Comparison of ENCODE assay signal across 8 cellular contexts in the genomic region with DNA sequence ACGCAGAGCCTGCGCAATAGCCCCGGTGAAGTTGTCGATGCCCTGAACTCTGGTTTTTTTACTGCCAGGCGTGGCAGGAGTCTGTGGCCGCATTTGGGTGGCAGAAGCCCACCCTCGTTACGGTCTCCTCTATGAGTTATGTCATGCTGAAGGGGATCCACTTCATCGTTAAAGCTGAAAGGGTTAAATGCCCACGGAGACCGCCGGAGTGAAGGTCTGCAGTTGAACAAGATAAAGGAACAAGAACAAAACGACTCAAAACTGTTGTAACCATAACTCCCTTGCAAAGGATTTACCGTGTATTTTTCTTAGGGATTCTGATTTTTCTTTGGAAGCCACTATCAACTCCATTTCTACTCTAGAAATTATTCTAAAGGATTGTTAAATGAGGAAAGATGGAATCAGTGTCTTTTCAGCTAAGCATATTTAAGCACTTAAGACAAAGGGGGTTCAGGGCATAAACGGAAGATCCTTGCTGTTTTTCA. TPM values are rescaled to one million over a fixed set of nuclear protein-coding genes. Genes with fewer than 3 reads are reported as not detected.
A peak's percentile ranks its signal among the peaks of the same experiment; 100 is the strongest.
DNase-seq lines count a peak whose midpoint lies in the region; ATAC-seq and TF ChIP-seq lines count a peak whose summit lies in the region.

No MANE protein-coding gene starts in this region.

- peaks cover 4 to 37% (median 28%) of the 10 kb centered on the region in 4 donors for H3K4me1 ChIP-seq in esophagus muscularis mucosa
- no peaks in the 10 kb centered on the region for H3K4me1 ChIP-seq in psoas muscle

- 1% methylated on average over 15 of the region's 15 CpGs for WGBS in esophagus muscularis mucosa
- 1 to 2% (median 2%) methylated on average over 15 of the region's 15 CpGs for WGBS in psoas muscle, 3 donors

- H3K27ac ChIP-seq in esophagus muscularis mucosa (replicated peaks in 1 of 4) = peak overlapping the region; percentile 97 to 100 (median 98)
- H3K27ac ChIP-seq in psoas muscle = peak overlapping the region; percentile 85

- no peak for TF ChIP-seq EP300 in esophagus muscularis mucosa (IDR thresholded peaks at IDR 0.05)

- H3K27me3 ChIP-seq in GM06990 (replicated peaks; ENCODE audit: control insufficient read depth, insufficient read depth, low read length) (no peaks in the 10 kb centered on the region; the same call in 1 of the 2 replicates), esophagus muscularis mucosa (no peaks in the 10 kb centered on the region), psoas muscle (ENCODE audit: insufficient read depth in 3 of 3, low read length in 2 of 3) (peaks cover 0 to 47% (median 10%) of the 10 kb centered on the region in 3 donors)

- DNase-seq in GM06990 (ENCODE audit: extremely low read depth, insufficient read length) = no peak
- no peak for DNase-seq in esophagus muscularis mucosa (ENCODE audit: extremely low spot score)
- no peak for DNase-seq in psoas muscle
- DNase-seq in AG08395 (ENCODE audit: low spot score) = no peak
- no peak for DNase-seq in SHP77 (lab: John Stamatoyannopoulos, UW)
- DNase-seq in 8988T = no peak
- DNase-seq in SIG-M5 treated with dmso at 0.1 percent for 504 hours (lab: John Stamatoyannopoulos, UW; ENCODE audit: unreplicated experiment) = no peak

- ATAC-seq in psoas muscle = no peak

- H3K36me3 ChIP-seq in GM06990 (ENCODE audit: control insufficient read depth, insufficient read depth, low read length) (no peaks in the 10 kb centered on the region; the same call in 1 of the 2 replicates), esophagus muscularis mucosa (peaks cover 0 to 5% (median 0%) of the 10 kb centered on the region in 4 donors), psoas muscle (ENCODE audit: insufficient read depth in 1 of 2, low read depth in 1 of 2) (no peaks in the 10 kb centered on the region)

- intact Hi-C loops in esophagus muscularis mucosa (cut with DNase I) (loop anchor here (5.0 kb wide), 1 partner anchor 47 kb away; no protein-coding TSS in a partner anchor), psoas muscle (cut with DNase I) (loop anchor here in 1 of 2 donors (5.0 to 10.0 kb wide), 2 partner anchors 47 to 174 kb away; no protein-coding TSS in a partner anchor)

- H3K4me3 ChIP-seq in GM06990 (replicated peaks; ENCODE audit: low read depth, low read length) (peak overlapping the region; percentile 89), esophagus muscularis mucosa (peak overlapping the region; percentile 82 to 98 (median 91)), psoas muscle (peak overlapping the region; percentile 89)

- H3K9me3 ChIP-seq in esophagus muscularis mucosa (no peaks in the 10 kb centered on the region), psoas muscle (no peaks in the 10 kb centered on the region)

- no peak for TF ChIP-seq CTCF in GM06990 (IDR thresholded peaks at IDR 0.05; ENCODE audit: insufficient read depth, low read length, poor library complexity, severe bottlenecking)
- TF ChIP-seq CTCF in esophagus muscularis mucosa (IDR thresholded peaks at IDR 0.05) = no peak
- TF ChIP-seq CTCF in psoas muscle (IDR thresholded peaks at IDR 0.05) = no peak

- no peak for TF ChIP-seq POLR2A in esophagus muscularis mucosa (IDR thresholded peaks at IDR 0.05; ENCODE audit: low read depth)

TF ChIP-seq in PFSK-1, 5 proteins besides CTCF, POLR2A, EP300 and RAD21:
- TF ChIP-seq POLR2AphosphoS5 (IDR thresholded peaks at IDR 0.05; ENCODE audit: low read depth, low read length) (peak; percentile 42), TAF1 (IDR thresholded peaks at IDR 0.05; ENCODE audit: borderline replicate concordance, insufficient read depth, low read length) (peak; percentile 23; the same call in 1 of the 2 replicates), SIN3A (IDR thresholded peaks at IDR 0.05; ENCODE audit: borderline replicate concordance, insufficient read depth, low read length) (no peak)

RNA-seq across cellular contexts. Expression of gene ELOVL5, which starts 0.5 kb away (rescaled TPM):
- polyA plus RNA-seq in PFSK-1 (2012; ENCODE audit: insufficient read length, low read depth) = 68.2 TPM
- total RNA-seq in esophagus muscularis mucosa (10 to 100 TPM; 55.2 to 80.2 (median 64.8) TPM), psoas muscle (10 to 100 TPM in 1 of 4 donors, 1 to 10 TPM in 3; 5.7 to 14.4 (median 8.7) TPM)
- 1 to 10 TPM; 4.8 to 9.2 (median 5.8) TPM for polyA plus RNA-seq in psoas muscle
